ENCODE assay signal across 20 cellular contexts in the genomic region with DNA sequence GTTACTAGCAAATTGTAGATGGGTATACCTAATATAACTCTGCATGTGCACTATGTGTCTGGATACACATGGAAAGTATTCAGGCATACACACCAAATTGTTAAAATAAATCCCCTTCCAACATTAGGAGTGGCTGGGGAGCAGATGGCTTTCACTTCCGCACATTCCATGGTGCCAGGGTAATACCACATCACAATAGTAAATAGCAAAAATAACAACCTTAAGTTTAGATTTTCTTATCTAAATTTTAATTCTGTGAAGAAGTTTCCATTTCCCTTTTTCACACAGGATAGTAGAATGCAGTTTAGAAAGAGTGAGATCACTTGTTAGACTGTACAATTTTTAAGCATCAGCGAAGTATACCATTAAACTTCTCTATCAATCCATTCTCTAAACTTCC. TPM values are rescaled to one million over a fixed set of nuclear protein-coding genes. Genes with fewer than 3 reads are reported as not detected.
"Had no signal": no experiment of that assay in that cellular context is flagged by ENCODE, and none has a peak within 500 bp of the region (broad histone marks: within the 10 kb centered on the region; RNA-seq: fewer than 3 reads in every experiment).

No MANE protein-coding gene starts in this region.

- H2AFZ ChIP-seq: neural progenitor cell had no signal

- ATAC-seq: gastroesophageal sphincter; left lobe of liver; natural killer cell treated with Interleukin-12 subunit alpha and Interleukin-12 subunit beta and Interleukin-15 and Interleukin-18, amount 100 ng/mL, for 72 hours; right cardiac atrium; stimulated activated naive CD8-positive, alpha-beta T cell treated with anti-CD3 and anti-CD28 coated beads, Interleukin-15, Interleukin-2, amounts not matched to agents 100 U/mL and 50 U/mL, for 24 hours had no signal

- H3K27ac ChIP-seq: esophagus squamous epithelium, gastroesophageal sphincter, neural progenitor cell, ovary, tibial artery, upper lobe of left lung, uterus had no signal

- H3K4me3 Mint-ChIP-seq: mesothelial cell of epicardium; natural killer cell treated with Interleukin-12 subunit alpha and Interleukin-12 subunit beta and Interleukin-15 and Interleukin-18, amount 100 ng/mL, for 72 hours; neural progenitor cell had no signal

- H3K4me1 ChIP-seq: uterus had no signal

- H3K9me3 Mint-ChIP-seq: natural killer cell treated with Interleukin-12 subunit alpha and Interleukin-12 subunit beta and Interleukin-15 and Interleukin-18, amount 100 ng/mL, for 72 hours had no signal

- H3K36me3 ChIP-seq: esophagus squamous epithelium, gastroesophageal sphincter, neural progenitor cell, ovary, tibial artery, upper lobe of left lung, uterus had no signal

- H3K27ac Mint-ChIP-seq: mesothelial cell of epicardium; natural killer cell treated with Interleukin-12 subunit alpha and Interleukin-12 subunit beta and Interleukin-15 and Interleukin-18, amount 100 ng/mL, for 72 hours; neural progenitor cell had no signal

- H3K36me3 Mint-ChIP-seq: mesothelial cell of epicardium; natural killer cell treated with Interleukin-12 subunit alpha and Interleukin-12 subunit beta and Interleukin-15 and Interleukin-18, amount 100 ng/mL, for 72 hours had no signal

- H3K9me3 ChIP-seq: gastroesophageal sphincter, ovary, tibial artery, upper lobe of left lung, uterus had no signal

- H3K27me3 ChIP-seq: gastroesophageal sphincter, ovary, tibial artery, upper lobe of left lung, uterus had no signal

- H3K4me2 ChIP-seq: neural progenitor cell had no signal

- H3K9ac ChIP-seq: neural progenitor cell had no signal

- H3K4me3 ChIP-seq: esophagus squamous epithelium, gastroesophageal sphincter, neural progenitor cell, ovary, tibial artery, upper lobe of left lung, uterus had no signal

- DNase-seq: dermis blood vessel endothelial cell; esophagus squamous epithelium; foreskin fibroblast; glutamatergic neuron; islet precursor cell; mammary epithelial cell; nucleus accumbens; ovary; right cardiac atrium; small intestine; stimulated activated CD4-positive, alpha-beta T cell treated with anti-CD3 and anti-CD28 coated beads, Interleukin-12 subunit alpha, Interleukin-12 subunit beta, amount 100 ng/mL, for 4 hours; stimulated activated naive CD8-positive, alpha-beta T cell treated with anti-CD3 and anti-CD28 coated beads, Interleukin-15, Interleukin-2, amounts not matched to agents 100 U/mL and 50 U/mL, for 24 hours; tibial artery; upper lobe of left lung; uterus had no signal

RNA-seq across cellular contexts. Expression of a gene that starts 5.8 kb away (rescaled TPM):
- polyA plus RNA-seq: mammary epithelial cell had no signal

RNA-seq across cellular contexts. Expression of a gene that starts 52.8 kb away (rescaled TPM):
- polyA plus RNA-seq: mammary epithelial cell, ovary, right cardiac atrium had no signal
